21 cellular contexts compared by ENCODE assay signal in genomic region chr4:25050370-25051098, GRCh38.
"Had no signal": no experiment of that assay in that cellular context is flagged by ENCODE, and none has a peak within 500 bp of the region (broad histone marks: within the 10 kb centered on the region; RNA-seq: fewer than 3 reads in every experiment).

No MANE protein-coding gene starts in this region.

- ATAC-seq: Panc1, PC-3, T-cell had no signal

- DNase-seq: KBM-7, MG63, NCI-H1092, NCI-H1105 treated with DMSO at 0.1 percent for 48 hours, NCI-H1417 treated with DMSO at 0.1 percent for 48 hours, NCI-H187, NCI-H2029, NCI-H2081 treated with DMSO at 0.1 percent for 48 hours, NCI-H2171, NCI-H226, NCI-H446, NCI-H510A, NCI-H524 treated with DMSO at 0.1 percent for 48 hours, NCI-H69, NCI-H774, PC-3, SHP77, SK-N-SH, SW 1271, T-cell had no signal
